1 cellular context compared by ENCODE assay signal in the genomic region with DNA sequence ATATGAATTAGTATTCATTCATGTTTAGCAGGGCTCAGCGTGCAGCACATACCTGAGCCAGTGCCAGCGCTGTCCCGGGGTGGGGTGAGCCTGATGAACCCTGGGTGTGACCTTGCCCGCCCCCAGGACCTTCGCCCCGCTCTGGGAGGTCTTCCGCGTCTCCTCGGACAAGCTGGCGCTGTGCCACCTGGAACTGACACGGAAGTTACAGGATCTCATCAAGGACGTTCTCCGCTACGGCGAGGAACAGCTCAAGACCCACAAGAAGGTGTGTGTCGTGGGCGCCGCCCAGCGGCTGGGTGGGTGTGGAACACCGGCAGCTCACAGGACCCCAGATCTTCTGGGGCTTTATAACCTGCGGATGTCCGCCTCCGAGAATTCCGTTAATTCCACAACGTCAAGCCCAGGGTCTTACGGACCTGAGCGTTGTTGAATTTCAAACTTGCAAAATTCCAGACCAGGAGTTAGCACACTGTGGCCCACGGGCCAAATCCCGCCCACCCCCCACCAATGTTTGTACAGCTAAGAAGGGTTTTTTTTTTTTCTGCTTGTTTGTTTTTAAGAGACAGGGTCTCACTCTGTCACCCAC.
TF ChIP-seq lines count a peak whose summit lies in the region.

No MANE protein-coding gene starts in this region.

TF ChIP-seq in HepG2, 621 proteins besides CTCF, POLR2A, EP300 and RAD21 (continued from another document and continues in another):
- TF ChIP-seq, protein P1, sequence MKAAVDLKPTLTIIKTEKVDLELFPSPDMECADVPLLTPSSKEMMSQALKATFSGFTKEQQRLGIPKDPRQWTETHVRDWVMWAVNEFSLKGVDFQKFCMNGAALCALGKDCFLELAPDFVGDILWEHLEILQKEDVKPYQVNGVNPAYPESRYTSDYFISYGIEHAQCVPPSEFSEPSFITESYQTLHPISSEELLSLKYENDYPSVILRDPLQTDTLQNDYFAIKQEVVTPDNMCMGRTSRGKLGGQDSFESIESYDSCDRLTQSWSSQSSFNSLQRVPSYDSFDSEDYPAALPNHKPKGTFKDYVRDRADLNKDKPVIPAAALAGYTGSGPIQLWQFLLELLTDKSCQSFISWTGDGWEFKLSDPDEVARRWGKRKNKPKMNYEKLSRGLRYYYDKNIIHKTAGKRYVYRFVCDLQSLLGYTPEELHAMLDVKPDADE (CRISPR knock-in tag; IDR thresholded peaks at IDR 0.05) = no peak
- TF ChIP-seq FOSL2 (CRISPR knock-in tag; IDR thresholded peaks at IDR 0.05) (no peak; the same call in 1 of the 2 replicates), ZFP62 (CRISPR knock-in tag; IDR thresholded peaks at IDR 0.05) (no peak), SYNCRIP (IDR thresholded peaks at IDR 0.05; ENCODE audit: insufficient read depth, low read depth, low read length) (no peak), ZBTB3 (CRISPR knock-in tag; IDR thresholded peaks at IDR 0.05; ENCODE audit: borderline replicate concordance, low read depth) (no peak), HOXD1 (CRISPR knock-in tag; IDR thresholded peaks at IDR 0.05) (no peak), ZNF274 (CRISPR knock-in tag; IDR thresholded peaks at IDR 0.05) (no peak), KLF16 (CRISPR knock-in tag; IDR thresholded peaks at IDR 0.05) (peak in 1 of 2 experiments; percentile 69; a peak in 1 of 4 replicates), IKZF1 (IDR thresholded peaks at IDR 0.05) (no peak), SIX1 (CRISPR knock-in tag; IDR thresholded peaks at IDR 0.05; ENCODE audit: borderline replicate concordance) (peak; percentile 56; the same call in 1 of the 2 replicates), MEIS2 (CRISPR knock-in tag; IDR thresholded peaks at IDR 0.05) (peak; percentile 70; the same call in 1 of the 2 replicates), ZNF326 (CRISPR knock-in tag; IDR thresholded peaks at IDR 0.05; ENCODE audit: borderline replicate concordance) (no peak), SCMH1 (CRISPR knock-in tag; IDR thresholded peaks at IDR 0.05; ENCODE audit: borderline replicate concordance) (no peak), CENPT (CRISPR knock-in tag; IDR thresholded peaks at IDR 0.05; ENCODE audit: low read depth) (no peak), ZNF781 (CRISPR knock-in tag; IDR thresholded peaks at IDR 0.05; ENCODE audit: borderline replicate concordance, not compliant biosample characterization) (no peak), ZSCAN12 (CRISPR knock-in tag; IDR thresholded peaks at IDR 0.05) (no peak), ZBTB1 (CRISPR knock-in tag; IDR thresholded peaks at IDR 0.05; ENCODE audit: borderline replicate concordance) (no peak), RFX5 (IDR thresholded peaks at IDR 0.05; ENCODE audit: low read depth, low read length) (no peak), ZNF782 (CRISPR knock-in tag; IDR thresholded peaks at IDR 0.05; ENCODE audit: borderline replicate concordance) (no peak; the same call in 1 of the 2 replicates), POGZ (CRISPR knock-in tag; IDR thresholded peaks at IDR 0.05) (peak; percentile 62), NFIC (IDR thresholded peaks at IDR 0.05; ENCODE audit: low read length) (peak; percentile 65; the same call in 1 of the 2 replicates), JDP2 (CRISPR knock-in tag; IDR thresholded peaks at IDR 0.05; ENCODE audit: borderline replicate concordance) (no peak), CENPX (CRISPR knock-in tag; IDR thresholded peaks at IDR 0.05) (no peak)
- TF ChIP-seq, protein P2, sequence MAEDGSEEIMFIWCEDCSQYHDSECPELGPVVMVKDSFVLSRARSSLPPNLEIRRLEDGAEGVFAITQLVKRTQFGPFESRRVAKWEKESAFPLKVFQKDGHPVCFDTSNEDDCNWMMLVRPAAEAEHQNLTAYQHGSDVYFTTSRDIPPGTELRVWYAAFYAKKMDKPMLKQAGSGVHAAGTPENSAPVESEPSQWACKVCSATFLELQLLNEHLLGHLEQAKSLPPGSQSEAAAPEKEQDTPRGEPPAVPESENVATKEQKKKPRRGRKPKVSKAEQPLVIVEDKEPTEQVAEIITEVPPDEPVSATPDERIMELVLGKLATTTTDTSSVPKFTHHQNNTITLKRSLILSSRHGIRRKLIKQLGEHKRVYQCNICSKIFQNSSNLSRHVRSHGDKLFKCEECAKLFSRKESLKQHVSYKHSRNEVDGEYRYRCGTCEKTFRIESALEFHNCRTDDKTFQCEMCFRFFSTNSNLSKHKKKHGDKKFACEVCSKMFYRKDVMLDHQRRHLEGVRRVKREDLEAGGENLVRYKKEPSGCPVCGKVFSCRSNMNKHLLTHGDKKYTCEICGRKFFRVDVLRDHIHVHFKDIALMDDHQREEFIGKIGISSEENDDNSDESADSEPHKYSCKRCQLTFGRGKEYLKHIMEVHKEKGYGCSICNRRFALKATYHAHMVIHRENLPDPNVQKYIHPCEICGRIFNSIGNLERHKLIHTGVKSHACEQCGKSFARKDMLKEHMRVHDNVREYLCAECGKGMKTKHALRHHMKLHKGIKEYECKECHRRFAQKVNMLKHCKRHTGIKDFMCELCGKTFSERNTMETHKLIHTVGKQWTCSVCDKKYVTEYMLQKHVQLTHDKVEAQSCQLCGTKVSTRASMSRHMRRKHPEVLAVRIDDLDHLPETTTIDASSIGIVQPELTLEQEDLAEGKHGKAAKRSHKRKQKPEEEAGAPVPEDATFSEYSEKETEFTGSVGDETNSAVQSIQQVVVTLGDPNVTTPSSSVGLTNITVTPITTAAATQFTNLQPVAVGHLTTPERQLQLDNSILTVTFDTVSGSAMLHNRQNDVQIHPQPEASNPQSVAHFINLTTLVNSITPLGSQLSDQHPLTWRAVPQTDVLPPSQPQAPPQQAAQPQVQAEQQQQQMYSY (CRISPR knock-in tag; IDR thresholded peaks at IDR 0.05) = no peak
- TF ChIP-seq, protein P3, sequence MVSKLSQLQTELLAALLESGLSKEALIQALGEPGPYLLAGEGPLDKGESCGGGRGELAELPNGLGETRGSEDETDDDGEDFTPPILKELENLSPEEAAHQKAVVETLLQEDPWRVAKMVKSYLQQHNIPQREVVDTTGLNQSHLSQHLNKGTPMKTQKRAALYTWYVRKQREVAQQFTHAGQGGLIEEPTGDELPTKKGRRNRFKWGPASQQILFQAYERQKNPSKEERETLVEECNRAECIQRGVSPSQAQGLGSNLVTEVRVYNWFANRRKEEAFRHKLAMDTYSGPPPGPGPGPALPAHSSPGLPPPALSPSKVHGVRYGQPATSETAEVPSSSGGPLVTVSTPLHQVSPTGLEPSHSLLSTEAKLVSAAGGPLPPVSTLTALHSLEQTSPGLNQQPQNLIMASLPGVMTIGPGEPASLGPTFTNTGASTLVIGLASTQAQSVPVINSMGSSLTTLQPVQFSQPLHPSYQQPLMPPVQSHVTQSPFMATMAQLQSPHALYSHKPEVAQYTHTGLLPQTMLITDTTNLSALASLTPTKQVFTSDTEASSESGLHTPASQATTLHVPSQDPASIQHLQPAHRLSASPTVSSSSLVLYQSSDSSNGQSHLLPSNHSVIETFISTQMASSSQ (IDR thresholded peaks at IDR 0.05; ENCODE audit: low read depth) = no peak
- TF ChIP-seq, protein P3 (CRISPR knock-in tag; IDR thresholded peaks at IDR 0.05; ENCODE audit: borderline replicate concordance) = no peak; the same call in 1 of the 2 replicates
- TF ChIP-seq, protein P4, sequence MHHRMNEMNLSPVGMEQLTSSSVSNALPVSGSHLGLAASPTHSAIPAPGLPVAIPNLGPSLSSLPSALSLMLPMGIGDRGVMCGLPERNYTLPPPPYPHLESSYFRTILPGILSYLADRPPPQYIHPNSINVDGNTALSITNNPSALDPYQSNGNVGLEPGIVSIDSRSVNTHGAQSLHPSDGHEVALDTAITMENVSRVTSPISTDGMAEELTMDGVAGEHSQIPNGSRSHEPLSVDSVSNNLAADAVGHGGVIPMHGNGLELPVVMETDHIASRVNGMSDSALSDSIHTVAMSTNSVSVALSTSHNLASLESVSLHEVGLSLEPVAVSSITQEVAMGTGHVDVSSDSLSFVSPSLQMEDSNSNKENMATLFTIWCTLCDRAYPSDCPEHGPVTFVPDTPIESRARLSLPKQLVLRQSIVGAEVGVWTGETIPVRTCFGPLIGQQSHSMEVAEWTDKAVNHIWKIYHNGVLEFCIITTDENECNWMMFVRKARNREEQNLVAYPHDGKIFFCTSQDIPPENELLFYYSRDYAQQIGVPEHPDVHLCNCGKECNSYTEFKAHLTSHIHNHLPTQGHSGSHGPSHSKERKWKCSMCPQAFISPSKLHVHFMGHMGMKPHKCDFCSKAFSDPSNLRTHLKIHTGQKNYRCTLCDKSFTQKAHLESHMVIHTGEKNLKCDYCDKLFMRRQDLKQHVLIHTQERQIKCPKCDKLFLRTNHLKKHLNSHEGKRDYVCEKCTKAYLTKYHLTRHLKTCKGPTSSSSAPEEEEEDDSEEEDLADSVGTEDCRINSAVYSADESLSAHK (CRISPR knock-in tag; IDR thresholded peaks at IDR 0.05; ENCODE audit: borderline replicate concordance) = no peak
- TF ChIP-seq, protein P5, sequence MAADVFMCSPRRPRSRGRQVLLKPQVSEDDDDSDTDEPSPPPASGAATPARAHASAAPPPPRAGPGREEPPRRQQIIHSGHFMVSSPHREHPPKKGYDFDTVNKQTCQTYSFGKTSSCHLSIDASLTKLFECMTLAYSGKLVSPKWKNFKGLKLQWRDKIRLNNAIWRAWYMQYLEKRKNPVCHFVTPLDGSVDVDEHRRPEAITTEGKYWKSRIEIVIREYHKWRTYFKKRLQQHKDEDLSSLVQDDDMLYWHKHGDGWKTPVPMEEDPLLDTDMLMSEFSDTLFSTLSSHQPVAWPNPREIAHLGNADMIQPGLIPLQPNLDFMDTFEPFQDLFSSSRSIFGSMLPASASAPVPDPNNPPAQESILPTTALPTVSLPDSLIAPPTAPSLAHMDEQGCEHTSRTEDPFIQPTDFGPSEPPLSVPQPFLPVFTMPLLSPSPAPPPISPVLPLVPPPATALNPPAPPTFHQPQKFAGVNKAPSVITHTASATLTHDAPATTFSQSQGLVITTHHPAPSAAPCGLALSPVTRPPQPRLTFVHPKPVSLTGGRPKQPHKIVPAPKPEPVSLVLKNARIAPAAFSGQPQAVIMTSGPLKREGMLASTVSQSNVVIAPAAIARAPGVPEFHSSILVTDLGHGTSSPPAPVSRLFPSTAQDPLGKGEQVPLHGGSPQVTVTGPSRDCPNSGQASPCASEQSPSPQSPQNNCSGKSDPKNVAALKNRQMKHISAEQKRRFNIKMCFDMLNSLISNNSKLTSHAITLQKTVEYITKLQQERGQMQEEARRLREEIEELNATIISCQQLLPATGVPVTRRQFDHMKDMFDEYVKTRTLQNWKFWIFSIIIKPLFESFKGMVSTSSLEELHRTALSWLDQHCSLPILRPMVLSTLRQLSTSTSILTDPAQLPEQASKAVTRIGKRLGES (CRISPR knock-in tag; IDR thresholded peaks at IDR 0.05; ENCODE audit: borderline replicate concordance) = 0 out of 2 replicates have a peak, but pooled peaks have one; percentile 25
- TF ChIP-seq, protein P6, sequence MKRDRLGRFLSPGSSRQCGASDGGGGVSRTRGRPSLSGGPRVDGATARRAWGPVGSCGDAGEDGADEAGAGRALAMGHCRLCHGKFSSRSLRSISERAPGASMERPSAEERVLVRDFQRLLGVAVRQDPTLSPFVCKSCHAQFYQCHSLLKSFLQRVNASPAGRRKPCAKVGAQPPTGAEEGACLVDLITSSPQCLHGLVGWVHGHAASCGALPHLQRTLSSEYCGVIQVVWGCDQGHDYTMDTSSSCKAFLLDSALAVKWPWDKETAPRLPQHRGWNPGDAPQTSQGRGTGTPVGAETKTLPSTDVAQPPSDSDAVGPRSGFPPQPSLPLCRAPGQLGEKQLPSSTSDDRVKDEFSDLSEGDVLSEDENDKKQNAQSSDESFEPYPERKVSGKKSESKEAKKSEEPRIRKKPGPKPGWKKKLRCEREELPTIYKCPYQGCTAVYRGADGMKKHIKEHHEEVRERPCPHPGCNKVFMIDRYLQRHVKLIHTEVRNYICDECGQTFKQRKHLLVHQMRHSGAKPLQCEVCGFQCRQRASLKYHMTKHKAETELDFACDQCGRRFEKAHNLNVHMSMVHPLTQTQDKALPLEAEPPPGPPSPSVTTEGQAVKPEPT (CRISPR knock-in tag; IDR thresholded peaks at IDR 0.05; ENCODE audit: low read depth) = no peak
- TF ChIP-seq, protein P7, sequence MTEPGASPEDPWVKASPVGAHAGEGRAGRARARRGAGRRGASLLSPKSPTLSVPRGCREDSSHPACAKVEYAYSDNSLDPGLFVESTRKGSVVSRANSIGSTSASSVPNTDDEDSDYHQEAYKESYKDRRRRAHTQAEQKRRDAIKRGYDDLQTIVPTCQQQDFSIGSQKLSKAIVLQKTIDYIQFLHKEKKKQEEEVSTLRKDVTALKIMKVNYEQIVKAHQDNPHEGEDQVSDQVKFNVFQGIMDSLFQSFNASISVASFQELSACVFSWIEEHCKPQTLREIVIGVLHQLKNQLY (CRISPR knock-in tag; IDR thresholded peaks at IDR 0.05) = no peak
- TF ChIP-seq, protein P8, sequence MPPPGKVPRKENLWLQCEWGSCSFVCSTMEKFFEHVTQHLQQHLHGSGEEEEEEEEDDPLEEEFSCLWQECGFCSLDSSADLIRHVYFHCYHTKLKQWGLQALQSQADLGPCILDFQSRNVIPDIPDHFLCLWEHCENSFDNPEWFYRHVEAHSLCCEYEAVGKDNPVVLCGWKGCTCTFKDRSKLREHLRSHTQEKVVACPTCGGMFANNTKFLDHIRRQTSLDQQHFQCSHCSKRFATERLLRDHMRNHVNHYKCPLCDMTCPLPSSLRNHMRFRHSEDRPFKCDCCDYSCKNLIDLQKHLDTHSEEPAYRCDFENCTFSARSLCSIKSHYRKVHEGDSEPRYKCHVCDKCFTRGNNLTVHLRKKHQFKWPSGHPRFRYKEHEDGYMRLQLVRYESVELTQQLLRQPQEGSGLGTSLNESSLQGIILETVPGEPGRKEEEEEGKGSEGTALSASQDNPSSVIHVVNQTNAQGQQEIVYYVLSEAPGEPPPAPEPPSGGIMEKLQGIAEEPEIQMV (CRISPR knock-in tag; IDR thresholded peaks at IDR 0.05; ENCODE audit: low read depth) = no peak
